16 cellular contexts compared by ENCODE assay signal in genomic region chr2:147913701-147914480, GRCh38.
DNase-seq lines count a peak whose midpoint lies in the region; ATAC-seq and TF ChIP-seq lines count a peak whose summit lies in the region.
"Had no signal": no experiment of that assay in that cellular context is flagged by ENCODE, and none has a peak within 500 bp of the region (broad histone marks: within the 10 kb centered on the region; RNA-seq: fewer than 3 reads in every experiment).

No MANE protein-coding gene starts in this region.

- no peaks in the 10 kb centered on the region for H3K27me3 ChIP-seq in left ventricle myocardium inferior (ENCODE audit: low read depth)
- H3K27me3 ChIP-seq: foreskin keratinocyte, ovary had no signal

- in situ Hi-C loops in astrocyte of the spinal cord (cut with HindIII; ENCODE audit: low sequenced_read_pairs) = no loop called here

- H3K9me3 ChIP-seq in left ventricle myocardium inferior (replicated peaks) = no peaks in the 10 kb centered on the region
- H3K9me3 ChIP-seq: ovary had no signal

- intact Hi-C loops in left ventricle myocardium superior (cut with micrococcal nuclease) = loop anchor here (10.0 kb wide), 1 partner anchor 1179 kb away; no protein-coding TSS in a partner anchor
- intact Hi-C loops in left ventricle myocardium inferior (cut with micrococcal nuclease) = loop anchor here (5.0 to 10.0 kb wide), 2 partner anchors 832 to 1179 kb away; no protein-coding TSS in a partner anchor

- peaks cover 16% of the 10 kb centered on the region for H3K4me1 ChIP-seq in left ventricle myocardium inferior

- TF ChIP-seq CTCF in astrocyte of the spinal cord (IDR thresholded peaks at IDR 0.05; ENCODE audit: low read depth, low read length) (no peak), left ventricle myocardium inferior (IDR thresholded peaks at IDR 0.05; ENCODE audit: borderline replicate concordance) (no peak)

- peak; percentile 16 for DNase-seq in ELR (ENCODE audit: low read depth)
- DNase-seq in NCI-H2029 treated with DMSO at 0.1 percent for 48 hours (lab: John Stamatoyannopoulos, UW) = peak; percentile 18
- peak; percentile 28 for DNase-seq in astrocyte of the spinal cord (ENCODE audit: low read depth, low spot score)
- peak; percentile 22 for DNase-seq in midbrain (lab: John Stamatoyannopoulos, UW)
- no peak for DNase-seq in left ventricle myocardium superior
- no peak for DNase-seq in DMS153 treated with DMSO at 0.1 percent for 48 hours (lab: John Stamatoyannopoulos, UW; ENCODE audit: unreplicated experiment)
- DNase-seq in left ventricle myocardium inferior = no peak
- DNase-seq: activated CD4-positive, alpha-beta T cell treated with anti-CD3 and anti-CD28 coated beads, Interleukin-2, amount 10 ng/mL, durations not matched to agents 7 days and 5 days; activated effector memory CD4-positive, alpha-beta T cell treated with Interleukin-2 at 50 U/mL for 16 hours; Calu3; NCI-H526 treated with DMSO at 0.1 percent for 48 hours; ovary; stimulated activated CD4-positive, alpha-beta T cell treated with anti-CD3 and anti-CD28 coated beads, Interleukin-1b, Interleukin-23, amount 100 ng/mL, for 48 hours; stimulated activated naive CD8-positive, alpha-beta T cell treated with anti-CD3 and anti-CD28 coated beads, Interleukin-15, Interleukin-2, amounts not matched to agents 100 U/mL and 50 U/mL, for 24 hours had no signal

- H3K36me3 ChIP-seq in left ventricle myocardium inferior = peaks cover 18% of the 10 kb centered on the region
- H3K36me3 ChIP-seq: ovary had no signal

- no peak for ATAC-seq in left ventricle myocardium superior
- no peak for ATAC-seq in activated CD4-positive, CD25-positive, alpha-beta regulatory T cell treated with anti-CD3 and anti-CD28 coated beads, Interleukin-2, amount 50 U/mL, for 24 hours
- ATAC-seq: foreskin keratinocyte; stimulated activated naive CD8-positive, alpha-beta T cell treated with anti-CD3 and anti-CD28 coated beads, Interleukin-15, Interleukin-2, amounts not matched to agents 100 U/mL and 50 U/mL, for 24 hours had no signal

- H3K27ac ChIP-seq in left ventricle myocardium inferior (replicated peaks) = no peak overlapping the region
- H3K27ac ChIP-seq: foreskin keratinocyte, ovary had no signal

- H3K4me3 ChIP-seq in astrocyte of the spinal cord (ENCODE audit: low read depth, low read length) (no peak overlapping the region), left ventricle myocardium inferior (no peak overlapping the region)
- H3K4me3 ChIP-seq: ovary had no signal

Comparison
In these comparisons a context has a peak if more than half of its experiments do, and no peak if none do; other contexts are left out.
1. DNase-seq: peak in ELR (single experiment), NCI-H2029 treated with DMSO at 0.1 percent for 48 hours (single experiment), astrocyte of the spinal cord (single experiment) and midbrain (single experiment); none in left ventricle myocardium superior (single experiment), DMS153 treated with DMSO at 0.1 percent for 48 hours (single experiment) and left ventricle myocardium inferior (single experiment).